ENCODE assay signal across 18 cellular contexts in the genomic region with DNA sequence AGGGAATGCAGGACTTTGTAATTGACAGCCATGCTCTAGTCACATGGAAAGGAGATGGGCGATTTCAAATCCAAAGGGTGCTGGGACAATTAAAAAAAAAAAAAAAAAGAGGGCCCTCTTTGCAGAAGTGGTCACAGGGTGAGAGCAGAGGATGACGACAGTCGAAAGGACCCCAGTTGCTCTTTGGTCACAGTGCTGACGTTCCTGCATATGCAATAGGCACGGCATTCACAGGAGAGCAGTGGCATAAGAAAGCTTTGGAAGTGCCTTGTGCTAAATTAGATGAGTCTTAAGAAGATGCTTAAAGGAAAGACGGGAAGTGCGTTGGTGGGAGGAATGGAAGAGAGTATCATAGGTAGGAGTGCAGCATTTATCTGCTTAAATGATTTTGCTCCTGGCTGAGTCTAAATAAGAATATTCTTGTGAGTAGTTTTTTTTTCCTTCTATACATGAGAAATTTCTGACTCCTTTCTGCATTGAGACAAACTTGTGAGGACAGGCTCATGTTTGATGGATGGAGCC.
DNase-seq lines count a peak whose midpoint lies in the region; TF ChIP-seq lines count a peak whose summit lies in the region.
"Had no signal": no experiment of that assay in that cellular context is flagged by ENCODE, and none has a peak within 500 bp of the region (broad histone marks: within the 10 kb centered on the region; RNA-seq: fewer than 3 reads in every experiment).

No MANE protein-coding gene starts in this region.

- H3K27me3 Mint-ChIP-seq in neural progenitor cell (ENCODE audit: insufficient read depth, low read depth), result peaks cover 9% of the 10 kb centered on the region

- TF ChIP-seq CTCF in neural progenitor cell (IDR thresholded peaks at IDR 0.05), result no peak
- TF ChIP-seq CTCF in transverse colon (IDR thresholded peaks at IDR 0.05), result no peak
- TF ChIP-seq CTCF in foreskin fibroblast (IDR thresholded peaks at IDR 0.05; ENCODE audit: low read depth, low read length), result no peak

- DNase-seq in ELF-1 (ENCODE audit: low read depth, low spot score) (peak; percentile 28), NT2/D1 (ENCODE audit: low read depth, low spot score) (peak; percentile 8), iPS DF 19.7 (ENCODE audit: low read depth, low spot score) (peak; percentile 9), neural progenitor cell (ENCODE audit: low spot score) (no peak), NCI-H2081 (lab: John Stamatoyannopoulos, UW) (no peak), transverse colon (no peak), foreskin fibroblast (no peak)
- no peak for DNase-seq in stimulated activated CD4-positive, alpha-beta T cell treated with anti-CD3 and anti-CD28 coated beads, Interleukin-15, amount 100 ng/mL, for 24 hours
- DNase-seq: 8988T; CD4-positive, alpha-beta memory T cell; DMS153; DMS79; GF-D8; HFFc6; IMR-90 had no signal

- no peak for TF ChIP-seq EP300 in transverse colon (IDR thresholded peaks at IDR 0.05; ENCODE audit: low read depth)

- H3K4me1 ChIP-seq in NT2/D1 (ENCODE audit: insufficient read depth, insufficient read length) (no peaks in the 10 kb centered on the region), neural progenitor cell (no peaks in the 10 kb centered on the region), transverse colon (no peaks in the 10 kb centered on the region)

- no peak overlapping the region for H3K27ac ChIP-seq in neural progenitor cell
- H3K27ac ChIP-seq in transverse colon, result no peak overlapping the region
- H3K27ac ChIP-seq: BLaER1, HL-60 had no signal

- no peak for TF ChIP-seq POLR2A in transverse colon (IDR thresholded peaks at IDR 0.05)

- no peak overlapping the region for H3K4me3 ChIP-seq in NT2/D1 (ENCODE audit: insufficient read length, low read depth)
- no peak overlapping the region for H3K4me3 ChIP-seq in neural progenitor cell
- no peak overlapping the region for H3K4me3 ChIP-seq in transverse colon
- H3K4me3 ChIP-seq in foreskin fibroblast (ENCODE audit: low read depth in 1 of 2, low read length in 2 of 2), result no peak overlapping the region
- H3K4me3 ChIP-seq: BLaER1 had no signal

- no peak overlapping the region for H3K4me2 ChIP-seq in neural progenitor cell
- H3K4me2 ChIP-seq: BLaER1 had no signal

- H3K27me3 ChIP-seq in NT2/D1 (ENCODE audit: insufficient read depth, insufficient read length) (no peaks in the 10 kb centered on the region), neural progenitor cell (no peaks in the 10 kb centered on the region), transverse colon (no peaks in the 10 kb centered on the region)
- H3K27me3 ChIP-seq: BLaER1 had no signal

- no peaks in the 10 kb centered on the region for H3K9me3 Mint-ChIP-seq in neural progenitor cell
- H3K9me3 Mint-ChIP-seq: CD4-positive, alpha-beta memory T cell; HFFc6 had no signal

- H3K9ac ChIP-seq in NT2/D1 (ENCODE audit: insufficient read length, low read depth) (no peak overlapping the region), neural progenitor cell (no peak overlapping the region)
- H3K9ac ChIP-seq: BLaER1 had no signal

- H3K36me3 ChIP-seq in NT2/D1 (ENCODE audit: insufficient read depth, insufficient read length, low read length) (no peaks in the 10 kb centered on the region), neural progenitor cell (no peaks in the 10 kb centered on the region), transverse colon (no peaks in the 10 kb centered on the region)
- H3K36me3 ChIP-seq: BLaER1 had no signal

- H3K9me3 ChIP-seq in NT2/D1 (ENCODE audit: insufficient read depth, low read length) (no peaks in the 10 kb centered on the region), neural progenitor cell (ENCODE audit: low read depth) (no peaks in the 10 kb centered on the region), transverse colon (no peaks in the 10 kb centered on the region)
- H3K9me3 ChIP-seq: BLaER1 had no signal

- H3K4me1 Mint-ChIP-seq in neural progenitor cell, result peaks cover 24% of the 10 kb centered on the region
- H3K4me1 Mint-ChIP-seq: CD14-positive monocyte; CD4-positive, alpha-beta memory T cell had no signal

- H4K20me1 ChIP-seq in neural progenitor cell (ENCODE audit: low read depth), result no peaks in the 10 kb centered on the region
- H4K20me1 ChIP-seq: BLaER1 had no signal

- WGBS in transverse colon (ENCODE audit: low coverage in 1 of 2), 2 donors, result 90 to 97% methylated on average over 6 to 7 of the region's 7 CpGs

- H3K36me3 Mint-ChIP-seq in neural progenitor cell, result no peaks in the 10 kb centered on the region
- H3K36me3 Mint-ChIP-seq: CD14-positive monocyte; CD4-positive, alpha-beta memory T cell had no signal

- H3F3A ChIP-seq in neural progenitor cell (ENCODE audit: low read depth), result no peaks in the 10 kb centered on the region

- H2AFZ ChIP-seq in neural progenitor cell (replicated peaks), result peak overlapping the region; percentile 68

- in situ Hi-C loops in transverse colon (cut with MboI; ENCODE audit: low pct_ligation_motif_present in 1 of 4, low pct_unique_long_range_greater_than_20kb in 1 of 4, low sequenced_read_pairs in 3 of 4), result no loop called here

- H3K4me3 Mint-ChIP-seq in neural progenitor cell, result no peak overlapping the region
- H3K4me3 Mint-ChIP-seq: CD14-positive monocyte; CD4-positive, alpha-beta memory T cell; HFFc6 had no signal

- H3K79me2 ChIP-seq in neural progenitor cell (ENCODE audit: low read depth), result no peaks in the 10 kb centered on the region

- H3K27ac Mint-ChIP-seq in neural progenitor cell, result no peak overlapping the region
- H3K27ac Mint-ChIP-seq: CD4-positive, alpha-beta memory T cell; HFFc6 had no signal

- intact Hi-C loops in transverse colon (cut with DNase I; ENCODE audit: low total_unique reads), result no loop called here

Comparison
In these comparisons a context has a peak if more than half of its experiments do, and no peak if none do; other contexts are left out.
1. DNase-seq: peak in ELF-1 (single experiment), NT2/D1 (single experiment) and iPS DF 19.7 (single experiment); none in neural progenitor cell (single experiment), stimulated activated CD4-positive, alpha-beta T cell treated with anti-CD3 and anti-CD28 coated beads, Interleukin-15, amount 100 ng/mL, for 24 hours (single experiment), NCI-H2081 (0 of 2), transverse colon (single experiment) and foreskin fibroblast (0 of 2).